17 cellular contexts compared by ENCODE assay signal in genomic region chr5:143052967-143053682, GRCh38.
DNase-seq lines count a peak whose midpoint lies in the region; ATAC-seq and TF ChIP-seq lines count a peak whose summit lies in the region.
"Had no signal": no experiment of that assay in that cellular context is flagged by ENCODE, and none has a peak within 500 bp of the region (broad histone marks: within the 10 kb centered on the region; RNA-seq: fewer than 3 reads in every experiment).

No MANE protein-coding gene starts in this region.

- CTCF ChIA-PET in Caco-2 (lab: Charles Lee): no interaction called here

- H3K4me1 ChIP-seq in Caco-2 (0 out of 2 replicates have a peak, but pooled peaks cover 8% of the 10 kb centered on the region), stomach (peaks cover 11 to 35% (median 15%) of the 10 kb centered on the region in 4 donors), thyroid gland (peaks cover 8 to 15% of the 10 kb centered on the region in 2 donors)
- H3K4me1 ChIP-seq: BLaER1 had no signal

- TF ChIP-seq POLR2A in GM19099 (IDR thresholded peaks at IDR 0.05; ENCODE audit: extremely low read depth, insufficient read length, low read depth) (peak; percentile 35), stomach (IDR thresholded peaks at IDR 0.05) (no peak), thyroid gland (IDR thresholded peaks at IDR 0.05) (no peak)

- no peaks in the 10 kb centered on the region for H3K27me3 Mint-ChIP-seq in Caco-2 (ENCODE audit: insufficient read depth, unreplicated experiment)
- H3K27me3 Mint-ChIP-seq in activated naive CD8-positive, alpha-beta T cell treated with anti-CD3 and anti-CD28 coated beads for 36 hours: no peaks in the 10 kb centered on the region
- no peaks in the 10 kb centered on the region for H3K27me3 Mint-ChIP-seq in natural killer cell treated with Interleukin-12 subunit alpha and Interleukin-12 subunit beta and Interleukin-15 and Interleukin-18, amount 100 ng/mL, for 72 hours
- H3K27me3 Mint-ChIP-seq: activated CD8-positive, alpha-beta memory T cell treated with anti-CD3 and anti-CD28 coated beads, Interleukin-2, amount 10 ng/mL, durations not matched to agents 7 days and 5 days had no signal

- TF ChIP-seq CTCF in Caco-2 (IDR thresholded peaks at IDR 0.05; ENCODE audit: insufficient read depth in 1 of 2, low read depth in 1 of 2, low read length in 1 of 2, severe bottlenecking in 1 of 2, unreplicated experiment in 1 of 2) (no peak), stomach (IDR thresholded peaks at IDR 0.05) (no peak), thyroid gland (IDR thresholded peaks at IDR 0.05) (no peak)

- H3K4me1 Mint-ChIP-seq in Caco-2 (ENCODE audit: low read depth, unreplicated experiment): peaks cover 10% of the 10 kb centered on the region
- peaks cover 78% of the 10 kb centered on the region for H3K4me1 Mint-ChIP-seq in activated naive CD8-positive, alpha-beta T cell treated with anti-CD3 and anti-CD28 coated beads for 36 hours
- peaks cover 70 to 79% of the 10 kb centered on the region in 2 donors for H3K4me1 Mint-ChIP-seq in natural killer cell treated with Interleukin-12 subunit alpha and Interleukin-12 subunit beta and Interleukin-15 and Interleukin-18, amount 100 ng/mL, for 72 hours (ENCODE audit: low read depth in 2 of 2)

- intact Hi-C loops in Caco-2 (cut with micrococcal nuclease; ENCODE audit: unreplicated experiment): loop anchor here (5.0 kb wide), 1 partner anchor 131 kb away; no protein-coding TSS in a partner anchor
- intact Hi-C loops in stomach (cut with DNase I; ENCODE audit: low total_unique reads): no loop called here
- intact Hi-C loops in thyroid gland (cut with DNase I): no loop called here

- H3K36me3 Mint-ChIP-seq in Caco-2 (ENCODE audit: insufficient read depth, unreplicated experiment): peaks cover 63% of the 10 kb centered on the region
- peaks cover 50% of the 10 kb centered on the region for H3K36me3 Mint-ChIP-seq in activated naive CD8-positive, alpha-beta T cell treated with anti-CD3 and anti-CD28 coated beads for 36 hours
- peaks cover 25% of the 10 kb centered on the region for H3K36me3 Mint-ChIP-seq in natural killer cell treated with Interleukin-12 subunit alpha and Interleukin-12 subunit beta and Interleukin-15 and Interleukin-18, amount 100 ng/mL, for 72 hours

- peak; percentile 56 to 58 for ATAC-seq in natural killer cell treated with Interleukin-12 subunit alpha and Interleukin-12 subunit beta and Interleukin-15 and Interleukin-18, amount 100 ng/mL, for 72 hours
- ATAC-seq: activated CD8-positive, alpha-beta memory T cell treated with anti-CD3 and anti-CD28 coated beads, Interleukin-2, amount 10 ng/mL, durations not matched to agents 7 days and 5 days; pancreas had no signal

- DNase-seq in Caco-2 (peak in 1 of 2 experiments; percentile 9), MV-4-11 (lab: John Stamatoyannopoulos, UW) (no peak), stomach (no peak), thyroid gland (no peak)
- DNase-seq in activated naive CD8-positive, alpha-beta T cell treated with anti-CD3 and anti-CD28 coated beads for 36 hours: no peak
- peak; percentile 68 for DNase-seq in natural killer cell treated with Interleukin-12 subunit alpha and Interleukin-12 subunit beta and Interleukin-15 and Interleukin-18, amount 100 ng/mL, for 72 hours (ENCODE audit: low spot score)
- DNase-seq: activated CD8-positive, alpha-beta memory T cell treated with anti-CD3 and anti-CD28 coated beads, Interleukin-2, amount 10 ng/mL, durations not matched to agents 7 days and 5 days; activated naive CD4-positive, alpha-beta T cell treated with anti-CD3 and anti-CD28 coated beads, Interleukin-2, amount 50 U/mL, for 16 hours; central memory CD4-positive, alpha-beta T cell; DND-41; NCI-H1092; pancreas; SK-N-SH; stimulated activated CD4-positive, alpha-beta T cell treated with anti-CD3 and anti-CD28 coated beads, Interleukin-12 subunit alpha, Interleukin-12 subunit beta, amount 100 ng/mL, for 4 hours; testis had no signal

- POLR2A ChIA-PET in Caco-2 (lab: Charles Lee): no interaction called here

- no peaks in the 10 kb centered on the region; the same call in none of the 2 replicates for H3K36me3 ChIP-seq in Caco-2 (ENCODE audit: control insufficient read depth, insufficient read depth, low read length)
- H3K36me3 ChIP-seq in stomach: peaks cover 0 to 39% (median 20%) of the 10 kb centered on the region in 4 donors
- no peaks in the 10 kb centered on the region for H3K36me3 ChIP-seq in thyroid gland
- H3K36me3 ChIP-seq: pancreas had no signal

- H3K9me3 ChIP-seq in Caco-2 (no peaks in the 10 kb centered on the region), stomach (no peaks in the 10 kb centered on the region), thyroid gland (no peaks in the 10 kb centered on the region)
- H3K9me3 ChIP-seq: BLaER1, pancreas, SK-N-SH, testis had no signal

- H3K27ac Mint-ChIP-seq in Caco-2 (ENCODE audit: unreplicated experiment): peak overlapping the region; percentile 55
- peak overlapping the region; percentile 88 for H3K27ac Mint-ChIP-seq in activated naive CD8-positive, alpha-beta T cell treated with anti-CD3 and anti-CD28 coated beads for 36 hours
- H3K27ac Mint-ChIP-seq in natural killer cell treated with Interleukin-12 subunit alpha and Interleukin-12 subunit beta and Interleukin-15 and Interleukin-18, amount 100 ng/mL, for 72 hours: peak overlapping the region; percentile 85 to 91
- H3K27ac Mint-ChIP-seq: activated CD8-positive, alpha-beta memory T cell treated with anti-CD3 and anti-CD28 coated beads, Interleukin-2, amount 10 ng/mL, durations not matched to agents 7 days and 5 days had no signal

- no peak overlapping the region for H3K27ac ChIP-seq in stomach
- no peak overlapping the region for H3K27ac ChIP-seq in thyroid gland
- H3K27ac ChIP-seq: BLaER1, pancreas, testis had no signal

- no peak overlapping the region for H3K4me3 Mint-ChIP-seq in Caco-2 (ENCODE audit: unreplicated experiment)
- H3K4me3 Mint-ChIP-seq in activated naive CD8-positive, alpha-beta T cell treated with anti-CD3 and anti-CD28 coated beads for 36 hours: no peak overlapping the region
- peak overlapping the region; percentile 75 for H3K4me3 Mint-ChIP-seq in natural killer cell treated with Interleukin-12 subunit alpha and Interleukin-12 subunit beta and Interleukin-15 and Interleukin-18, amount 100 ng/mL, for 72 hours
- H3K4me3 Mint-ChIP-seq: activated CD8-positive, alpha-beta memory T cell treated with anti-CD3 and anti-CD28 coated beads, Interleukin-2, amount 10 ng/mL, durations not matched to agents 7 days and 5 days had no signal

- H3K27me3 ChIP-seq in Caco-2 (replicated peaks; ENCODE audit: control insufficient read depth, insufficient read depth, low read length): no peaks in the 10 kb centered on the region
- H3K27me3 ChIP-seq in stomach: no peaks in the 10 kb centered on the region
- no peaks in the 10 kb centered on the region for H3K27me3 ChIP-seq in thyroid gland
- H3K27me3 ChIP-seq: BLaER1, pancreas, testis had no signal

- TF ChIP-seq EP300 in stomach (IDR thresholded peaks at IDR 0.05): no peak

- H3K9me3 Mint-ChIP-seq in Caco-2 (ENCODE audit: unreplicated experiment): no peaks in the 10 kb centered on the region
- no peaks in the 10 kb centered on the region for H3K9me3 Mint-ChIP-seq in activated naive CD8-positive, alpha-beta T cell treated with anti-CD3 and anti-CD28 coated beads for 36 hours
- H3K9me3 Mint-ChIP-seq in natural killer cell treated with Interleukin-12 subunit alpha and Interleukin-12 subunit beta and Interleukin-15 and Interleukin-18, amount 100 ng/mL, for 72 hours: no peaks in the 10 kb centered on the region

- WGBS in stomach, 5 donors: 75 to 85% (median 79%) methylated on average over 3 of the region's 3 CpGs
- 92% methylated on average over 3 of the region's 3 CpGs for WGBS in thyroid gland, 2 donors

- BruUV-seq in Caco-2 (replicated peaks; lab: Mats Ljungman, UMichigan): no TSS peak

- H3K4me3 ChIP-seq in Caco-2 (ENCODE audit: low read depth, low read length) (no peak overlapping the region), stomach (no peak overlapping the region), thyroid gland (replicated peaks in 1 of 3) (no peak overlapping the region)
- H3K4me3 ChIP-seq: BLaER1, pancreas, testis had no signal
